In genomic region chr2:67650292-67651133, GRCh38 we compare ENCODE assay signal across 8 cellular contexts.
DNase-seq lines count a peak whose midpoint lies in the region; ATAC-seq, FAIRE-seq and TF ChIP-seq lines count a peak whose summit lies in the region.

No MANE protein-coding gene starts in this region.

- H4K5ac ChIP-seq in mesendoderm (ENCODE audit: low read length), result no peak overlapping the region

- H2BK5ac ChIP-seq in mesendoderm (ENCODE audit: low read length), result no peak overlapping the region

- no peak overlapping the region for H3K4me3 ChIP-seq in epithelial cell of esophagus (ENCODE audit: low read length)
- no peak overlapping the region for H3K4me3 ChIP-seq in mesendoderm (ENCODE audit: low read length)
- H3K4me3 ChIP-seq in upper lobe of right lung, result no peak overlapping the region

- peak; percentile 76 for TF ChIP-seq CTCF in epithelial cell of esophagus (IDR thresholded peaks at IDR 0.05; ENCODE audit: insufficient read depth, low read depth, low read length, missing control alignments)
- TF ChIP-seq CTCF in upper lobe of right lung (IDR thresholded peaks at IDR 0.05), result peak; percentile 62

- H4K8ac ChIP-seq in mesendoderm (ENCODE audit: low read depth, low read length), result no peak overlapping the region

- no peaks in the 10 kb centered on the region for H3K4me1 ChIP-seq in mesendoderm (ENCODE audit: control insufficient read depth, low read depth, low read length)
- peaks cover 18% of the 10 kb centered on the region for H3K4me1 ChIP-seq in upper lobe of right lung

- H3K56ac ChIP-seq in mesendoderm (ENCODE audit: low read length), result no peak overlapping the region

- no peak overlapping the region for H3K4me2 ChIP-seq in mesendoderm (ENCODE audit: low read length)

- no peak overlapping the region for H2BK15ac ChIP-seq in mesendoderm (replicated peaks; ENCODE audit: low read depth)

- H3K79me1 ChIP-seq in mesendoderm (ENCODE audit: low read length), result no peaks in the 10 kb centered on the region

- H3K18ac ChIP-seq in mesendoderm (ENCODE audit: low read length), result no peak overlapping the region

- no peak for FAIRE-seq in RCC 7860 (lab: Jason Lieb, UNC)

- no peaks in the 10 kb centered on the region for H3K27me3 ChIP-seq in mesendoderm (ENCODE audit: insufficient read depth, low read length, poor library complexity)
- no peaks in the 10 kb centered on the region for H3K27me3 ChIP-seq in upper lobe of right lung

- H2BK120ac ChIP-seq in mesendoderm (ENCODE audit: low read depth, low read length), result no peak overlapping the region

- POLR2A ChIA-PET in HEK293T (lab: Yijun Ruan, JAX), result no interaction called here

- CTCF ChIA-PET in HEK293T (lab: Yijun Ruan, JAX), result interaction anchor here (0.6 to 1.3 kb wide), 11 partner anchors 9 to 1332 kb away, joined by 3 to 5 read pairs (median 4); no protein-coding TSS in a partner anchor

- no peak overlapping the region for H2AK5ac ChIP-seq in mesendoderm (ENCODE audit: low read length)

- H3K36me3 ChIP-seq in mesendoderm (ENCODE audit: control insufficient read depth, insufficient read depth, low read length) (no peaks in the 10 kb centered on the region), upper lobe of right lung (no peaks in the 10 kb centered on the region)

- no peaks in the 10 kb centered on the region for H3K79me2 ChIP-seq in mesendoderm (ENCODE audit: control insufficient read depth, insufficient read depth, low read length)

- intact Hi-C loops in upper lobe of right lung (cut with DNase I), result no loop called here

- H3K27ac ChIP-seq in mesendoderm (ENCODE audit: low read depth, low read length) (no peak overlapping the region), upper lobe of right lung (peak overlapping the region; percentile 47)

- H3K23ac ChIP-seq in mesendoderm (ENCODE audit: low read length), result no peak overlapping the region

- no peak overlapping the region for H3K9ac ChIP-seq in mesendoderm (ENCODE audit: low read length)

- ATAC-seq in upper lobe of right lung (peak; percentile 85), GM18873 (IDR thresholded peaks at IDR 0.05; ENCODE audit: low FRiP score, unreplicated experiment) (no peak), GM18870 (IDR thresholded peaks at IDR 0.05; ENCODE audit: unreplicated experiment) (no peak)

- peak in 11 of 14 donors; percentile 9 to 64 (median 19) for DNase-seq in C1 segment of cervical spinal cord (lab: John Stamatoyannopoulos, UW)
- peak; percentile 65 for DNase-seq in HEK293T (ENCODE audit: extremely low spot score)
- peak; percentile 71 for DNase-seq in RCC 7860 (ENCODE audit: low spot score)
- peak; percentile 91 for DNase-seq in epithelial cell of esophagus (ENCODE audit: low read depth)
- peak; percentile 85 for DNase-seq in mesendoderm
- DNase-seq in upper lobe of right lung, result peak; percentile 79

- H3K9me3 ChIP-seq in upper lobe of right lung, result no peaks in the 10 kb centered on the region

- no peak overlapping the region for H3K4ac ChIP-seq in mesendoderm (ENCODE audit: low read depth, low read length)

- 100% methylated on average over 1 of the region's 8 CpGs for WGBS in mesendoderm (ENCODE audit: extremely low coverage, insufficient coverage, low lambda C conversion rate)

TF ChIP-seq in HEK293T, 16 proteins besides CTCF, POLR2A, EP300 and RAD21:
- TF ChIP-seq NFRKB (IDR thresholded peaks at IDR 0.05), result no peak
- no peak for TF ChIP-seq HDGF (IDR thresholded peaks at IDR 0.05; ENCODE audit: borderline replicate concordance)
- TF ChIP-seq BHLHE40 (IDR thresholded peaks at IDR 0.05; ENCODE audit: borderline replicate concordance), result no peak
- TF ChIP-seq PKNOX1 (IDR thresholded peaks at IDR 0.05), result peak; percentile 85
- TF ChIP-seq SUZ12 (IDR thresholded peaks at IDR 0.05), result no peak
- TF ChIP-seq FOXA1 (IDR thresholded peaks at IDR 0.05), result no peak
- TF ChIP-seq CTBP1 (IDR thresholded peaks at IDR 0.05; ENCODE audit: borderline replicate concordance), result no peak
- no peak for TF ChIP-seq LEF1 (IDR thresholded peaks at IDR 0.05; ENCODE audit: borderline replicate concordance)

Comparison
In these comparisons a context has a peak if more than half of its experiments do, and no peak if none do; other contexts are left out.
1. DNase-seq: peak in every context shown above with its lines; median percentile 91 in epithelial cell of esophagus; 85 in mesendoderm; 79 in upper lobe of right lung; 71 in RCC 7860; 65 in HEK293T; 19 in C1 segment of cervical spinal cord.